11 cellular contexts compared by ENCODE assay signal in the genomic region with DNA sequence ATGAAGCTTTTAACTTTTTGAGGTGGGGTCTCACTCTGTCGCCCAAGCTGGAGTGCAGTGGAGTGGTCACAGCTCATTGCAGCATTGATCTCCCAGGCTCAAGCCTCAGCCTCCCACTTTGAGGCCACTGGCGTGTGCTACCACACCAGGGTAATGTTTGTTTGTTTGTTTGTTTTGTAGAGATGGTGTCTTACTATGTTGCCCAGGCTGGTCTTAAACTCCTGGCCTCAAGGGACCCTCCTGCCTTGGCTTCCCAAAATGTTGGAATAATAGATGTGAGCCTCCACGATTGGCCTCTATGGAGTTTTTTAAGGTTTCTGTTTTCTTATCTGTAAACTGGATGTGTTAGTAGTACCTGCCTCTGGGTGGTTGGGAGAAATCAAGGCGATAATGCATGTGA. TPM values are rescaled to one million over a fixed set of nuclear protein-coding genes. Genes with fewer than 3 reads are reported as not detected.
A peak's percentile ranks its signal among the peaks of the same experiment; 100 is the strongest.
DNase-seq lines count a peak whose midpoint lies in the region; ATAC-seq and TF ChIP-seq lines count a peak whose summit lies in the region.
"Had no signal": no experiment of that assay in that cellular context is flagged by ENCODE, and none has a peak within 500 bp of the region (broad histone marks: within the 10 kb centered on the region; RNA-seq: fewer than 3 reads in every experiment).

No MANE protein-coding gene starts in this region.

- TF ChIP-seq CTCF in HEK293 (tag by site-specific recombination; IDR thresholded peaks at IDR 0.05): no peak
- no peak for TF ChIP-seq CTCF in breast epithelium (IDR thresholded peaks at IDR 0.05)
- no peak for TF ChIP-seq CTCF in osteocyte (IDR thresholded peaks at IDR 0.05)
- no peak for TF ChIP-seq CTCF in GM10266 (IDR thresholded peaks at IDR 0.05; ENCODE audit: control insufficient read depth, insufficient read depth, low read depth, missing control alignments)

- DNase-seq in breast epithelium (ENCODE audit: low spot score in 2 of 2): no peak
- DNase-seq in osteocyte (ENCODE audit: extremely low spot score, unreplicated experiment): no peak
- no peak for DNase-seq in GM10266 (ENCODE audit: extremely low spot score)
- DNase-seq in KG1 (lab: John Stamatoyannopoulos, UW): no peak
- no peak for DNase-seq in superior temporal gyrus (ENCODE audit: extremely low spot score)
- DNase-seq: activated CD8-positive, alpha-beta memory T cell treated with anti-CD3 and anti-CD28 coated beads, Interleukin-2, amount 50 U/mL, for 48 hours had no signal

- H3K4me3 Mint-ChIP-seq in osteocyte (ENCODE audit: unreplicated experiment): no peak overlapping the region
- H3K4me3 Mint-ChIP-seq: CD14-positive monocyte, neural crest cell had no signal

- intact Hi-C loops in breast epithelium (cut with DNase I; ENCODE audit: low total_unique reads): no loop called here

- H3K4me2 ChIP-seq in BLaER1: peak overlapping the region; percentile 54

- H3K27me3 ChIP-seq in BLaER1 (no peaks in the 10 kb centered on the region), breast epithelium (no peaks in the 10 kb centered on the region)

- no peaks in the 10 kb centered on the region for H3K9me3 Mint-ChIP-seq in osteocyte (ENCODE audit: unreplicated experiment)
- H3K9me3 Mint-ChIP-seq: CD14-positive monocyte, neural crest cell had no signal

- H3K36me3 Mint-ChIP-seq in osteocyte (ENCODE audit: unreplicated experiment): peaks cover 9% of the 10 kb centered on the region

- H3K9me3 ChIP-seq in BLaER1 (no peaks in the 10 kb centered on the region), HEK293 (ENCODE audit: control insufficient read depth, insufficient read depth, low read depth, low read length) (no peaks in the 10 kb centered on the region), breast epithelium (no peaks in the 10 kb centered on the region)

- CTCF ChIA-PET in HEK293 (lab: Yijun Ruan, JAX): interaction anchor here (0.9 to 4.8 kb wide), 2 partner anchors 16 kb away, joined by 4 to 44 read pairs; no protein-coding TSS in a partner anchor

- TF ChIP-seq POLR2A in breast epithelium (IDR thresholded peaks at IDR 0.05): no peak

- H4K20me1 ChIP-seq in BLaER1: peaks cover 100% of the 10 kb centered on the region

- H3K4me3 ChIP-seq in BLaER1 (no peak overlapping the region), HEK293 (ENCODE audit: low read depth, low read length) (no peak overlapping the region), breast epithelium (no peak overlapping the region)

- no peak for ATAC-seq in GM19467 (IDR thresholded peaks at IDR 0.05; ENCODE audit: unreplicated experiment)

- H3K4me1 ChIP-seq in BLaER1: peaks cover 85% of the 10 kb centered on the region
- H3K4me1 ChIP-seq in HEK293 (ENCODE audit: control insufficient read depth, insufficient read depth, low read length): peaks cover 11% of the 10 kb centered on the region
- peaks cover 8 to 19% of the 10 kb centered on the region in 2 donors for H3K4me1 ChIP-seq in breast epithelium

- no peaks in the 10 kb centered on the region for H3K27me3 Mint-ChIP-seq in osteocyte (ENCODE audit: unreplicated experiment)

- no peak overlapping the region for H3K9ac ChIP-seq in BLaER1

- H3K27ac ChIP-seq in BLaER1 (no peak overlapping the region), HEK293 (ENCODE audit: extremely low read depth, low read depth, low read length) (no peak overlapping the region), breast epithelium (peak overlapping the region; percentile 90 to 97)

- H3K36me3 ChIP-seq in BLaER1 (peaks cover 64% of the 10 kb centered on the region), HEK293 (ENCODE audit: control insufficient read depth in 2 of 2, insufficient read depth in 1 of 2, low read length in 2 of 2) (peaks cover 0 to 51% of the 10 kb centered on the region in 2 experiments; a peak in 1 of 3 replicates), breast epithelium (no peaks in the 10 kb centered on the region)

- POLR2A ChIA-PET in HEK293 (lab: Yijun Ruan, JAX): no interaction called here

- peaks cover 74% of the 10 kb centered on the region for H3K4me1 Mint-ChIP-seq in osteocyte (ENCODE audit: unreplicated experiment)

- H3K27ac Mint-ChIP-seq in osteocyte (ENCODE audit: unreplicated experiment): peak overlapping the region; percentile 50

TF ChIP-seq in HEK293, 187 proteins besides CTCF, POLR2A, EP300 and RAD21:
- TF ChIP-seq ZNF121 (tag by site-specific recombination; IDR thresholded peaks at IDR 0.05): peak; percentile 87
- no peak for TF ChIP-seq OVOL3 (tag by site-specific recombination; IDR thresholded peaks at IDR 0.05)

RNA-seq across cellular contexts. Expression of a gene that starts 41.4 kb away (rescaled TPM):
- total RNA-seq in breast epithelium (10 to 100 TPM; 36.6 to 53.1 (median 52.3) TPM), osteocyte (104 TPM in 2 replicates)

RNA-seq across cellular contexts. Expression of a gene that starts 53.2 kb away (rescaled TPM):
- total RNA-seq in breast epithelium (10 to 100 TPM; 28.5 to 38.0 (median 35.4) TPM), osteocyte (44.7 and 46.3 TPM in 2 replicates)

Comparison
In these comparisons a context has a peak if more than half of its experiments do, and no peak if none do; other contexts are left out.
1. H3K27ac ChIP-seq: peak in breast epithelium (2 of 2); none in BLaER1 (single experiment) and HEK293 (single experiment).